In the genomic region with DNA sequence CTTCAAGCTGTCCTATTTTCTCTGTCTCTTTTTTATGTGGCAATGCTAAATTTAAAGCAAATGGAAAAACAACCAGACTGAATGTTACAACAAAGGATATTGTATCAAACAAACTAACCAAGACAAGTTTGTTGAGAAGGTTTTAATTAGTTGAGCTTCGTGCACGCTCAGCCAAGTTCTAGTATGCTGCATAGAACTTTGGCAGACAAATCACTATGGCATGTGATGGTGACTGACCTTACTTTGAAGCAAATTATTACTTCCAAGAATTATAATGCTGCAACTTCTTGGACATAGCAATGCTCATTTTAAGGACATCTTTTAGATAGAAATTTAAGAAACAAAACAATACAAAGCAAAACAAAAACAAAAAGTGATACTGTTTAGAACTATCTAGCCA, we compare ENCODE assay signal across 18 cellular contexts.
"Had no signal": no experiment of that assay in that cellular context is flagged by ENCODE, and none has a peak within 500 bp of the region (broad histone marks: within the 10 kb centered on the region; RNA-seq: fewer than 3 reads in every experiment).

No MANE protein-coding gene starts in this region.

- H3K4me3 ChIP-seq: dorsolateral prefrontal cortex, gastroesophageal sphincter, left ventricle myocardium inferior, lower lobe of right lung, thoracic aorta, transverse colon had no signal

- H3K27me3 ChIP-seq: dorsolateral prefrontal cortex, gastroesophageal sphincter, transverse colon had no signal

- H3K27ac ChIP-seq: gastroesophageal sphincter, left ventricle myocardium inferior, lower lobe of right lung, thoracic aorta, transverse colon had no signal

- FAIRE-seq: keratinocyte had no signal

- H3K9me3 ChIP-seq: gastroesophageal sphincter, left ventricle myocardium inferior, lower lobe of right lung, thoracic aorta, transverse colon had no signal

- H3K4me1 ChIP-seq: lower lobe of right lung, transverse colon had no signal

- ATAC-seq: esophagus mucosa; gastroesophageal sphincter; left cardiac atrium; lower lobe of right lung; natural killer cell; right cardiac atrium; stimulated activated naive B cell treated with anti-CD40 and anti-IgM and Interleukin-4, amounts not matched to agents 10 μg/mL and 1 μg/mL and 100 μg/mL, for 72 hours; stimulated activated naive CD8-positive, alpha-beta T cell treated with anti-CD3 and anti-CD28 coated beads, Interleukin-15, amount 100 ng/mL, for 72 hours had no signal

- H3K36me3 ChIP-seq: gastroesophageal sphincter, left ventricle myocardium inferior, lower lobe of right lung, thoracic aorta, transverse colon had no signal

- DNase-seq: cortex of kidney; dorsolateral prefrontal cortex; effector CD8-positive, alpha-beta T cell; glutamatergic neuron; immature natural killer cell; left cardiac atrium; left ventricle myocardium inferior; lower lobe of right lung; natural killer cell; right cardiac atrium; stimulated activated CD4-positive, alpha-beta T cell treated with anti-CD3 and anti-CD28 coated beads, Interleukin-4, amount 100 ng/mL, for 24 hours; stimulated activated naive B cell treated with anti-CD40 and anti-IgM and Interleukin-4, amounts not matched to agents 10 μg/mL and 1 μg/mL and 100 μg/mL, for 72 hours; stimulated activated naive CD8-positive, alpha-beta T cell treated with anti-CD3 and anti-CD28 coated beads, Interleukin-15, amount 100 ng/mL, for 72 hours; transverse colon had no signal
